In genomic region chr2:109133746-109134145, GRCh38 we compare ENCODE assay signal across 2 cellular contexts.
TF ChIP-seq lines count a peak whose summit lies in the region.

No MANE protein-coding gene starts in this region.

TF ChIP-seq in IMR-90, 13 proteins besides CTCF, POLR2A, EP300 and RAD21:
- TF ChIP-seq FOS (IDR thresholded peaks at IDR 0.05; ENCODE audit: low read depth, low read length) (no peak), CEBPB (IDR thresholded peaks at IDR 0.05; ENCODE audit: low read depth, low read length) (no peak), NFE2L2 (IDR thresholded peaks at IDR 0.05; ENCODE audit: low read depth, low read length) (no peak), MAZ (IDR thresholded peaks at IDR 0.05; ENCODE audit: borderline replicate concordance, low read depth, low read length) (no peak), RCOR1 (IDR thresholded peaks at IDR 0.05; ENCODE audit: insufficient replicate concordance, low read length) (no peak), CHD1 (IDR thresholded peaks at IDR 0.05; ENCODE audit: low read depth, low read length) (no peak), SMC3 (IDR thresholded peaks at IDR 0.05; ENCODE audit: low read depth, low read length) (no peak), ELK1 (IDR thresholded peaks at IDR 0.05; ENCODE audit: borderline replicate concordance, low read depth, low read length) (no peak), BHLHE40 (IDR thresholded peaks at IDR 0.05; ENCODE audit: low read depth, low read length) (no peak), USF2 (IDR thresholded peaks at IDR 0.05; ENCODE audit: low read depth, low read length) (no peak), RFX5 (IDR thresholded peaks at IDR 0.05; ENCODE audit: low read depth, low read length) (no peak), MAFK (IDR thresholded peaks at IDR 0.05; ENCODE audit: low read depth, low read length) (no peak), MXI1 (IDR thresholded peaks at IDR 0.05; ENCODE audit: borderline replicate concordance, low read depth, low read length) (no peak)

TF ChIP-seq in GM12878, 131 proteins besides CTCF, POLR2A, EP300 and RAD21:
- TF ChIP-seq NFXL1 (IDR thresholded peaks at IDR 0.05; ENCODE audit: borderline replicate concordance) (no peak), HDGF (IDR thresholded peaks at IDR 0.05) (no peak), EED (IDR thresholded peaks at IDR 0.05; ENCODE audit: low read depth) (no peak), NR2C2 (IDR thresholded peaks at IDR 0.05; ENCODE audit: borderline replicate concordance, control insufficient read depth, insufficient read length, low read depth) (no peak)
